In genomic region chr15:94912760-94913159, GRCh38 we compare ENCODE assay signal across 22 cellular contexts.
DNase-seq lines count a peak whose midpoint lies in the region; ATAC-seq, FAIRE-seq and TF ChIP-seq lines count a peak whose summit lies in the region.
"Had no signal": no experiment of that assay in that cellular context is flagged by ENCODE, and none has a peak within 500 bp of the region (broad histone marks: within the 10 kb centered on the region; RNA-seq: fewer than 3 reads in every experiment).

No MANE protein-coding gene starts in this region.

- in situ Hi-C loops in K562 (cut with MboI), result no loop called here

- no peaks in the 10 kb centered on the region for H3K9me3 ChIP-seq in K562 (replicated peaks; ENCODE audit: control insufficient read depth, insufficient read depth, low read depth, low read length)
- no peaks in the 10 kb centered on the region for H3K9me3 ChIP-seq in adrenal gland (replicated peaks in 1 of 3)
- H3K9me3 ChIP-seq: BE2C had no signal

- H2BK5ac ChIP-seq in mesendoderm (ENCODE audit: low read length), result no peak overlapping the region

- DNase-seq in ELF-1 (ENCODE audit: low read depth, low spot score) (peak; percentile 4), K562 (ENCODE audit: extremely low read depth in 1 of 4, low spot score in 3 of 4) (peak in 2 of 4 experiments; percentile 29 to 64), mesendoderm (peak; percentile 34), RPMI8226 (no peak), occipital lobe (lab: John Stamatoyannopoulos, UW) (no peak), adrenal gland (no peak)
- DNase-seq: 8988T; ACHN; BE2C; C1 segment of cervical spinal cord; Calu3; CD4-positive, alpha-beta memory T cell; CD4-positive, CD25-positive, alpha-beta regulatory T cell; CD8-positive, alpha-beta memory T cell; COR-L47; DMS79 treated with DMSO at 0.1 percent for 48 hours; GDM1 had no signal

- no peak overlapping the region for H4K5ac ChIP-seq in mesendoderm (ENCODE audit: low read length)

- H3K79me1 ChIP-seq in mesendoderm (ENCODE audit: low read length), result no peaks in the 10 kb centered on the region

- H3K4me2 ChIP-seq in K562 (ENCODE audit: insufficient read depth, low read length) (no peak overlapping the region), mesendoderm (ENCODE audit: low read length) (no peak overlapping the region)
- H3K4me2 ChIP-seq: BLaER1 had no signal

- no peak overlapping the region for H2AFZ ChIP-seq in K562 (ENCODE audit: low read depth, low read length)

- ATAC-seq in K562 (peak; percentile 78), GM21825 (IDR thresholded peaks at IDR 0.05; ENCODE audit: unreplicated experiment) (no peak)

- peak; percentile 32 for FAIRE-seq in K562 (lab: Jason Lieb, UNC)
- FAIRE-seq: D721Med, GM12891, GM19239 had no signal

- H3K27ac ChIP-seq in K562 (ENCODE audit: extremely low read depth, low read depth, low read length) (no peak overlapping the region), mesendoderm (ENCODE audit: low read depth, low read length) (no peak overlapping the region), adrenal gland (no peak overlapping the region)
- H3K27ac ChIP-seq: BLaER1 had no signal

- POLR2A ChIA-PET in K562 (lab: Yijun Ruan, JAX), result interaction anchor here (1.2 kb wide), 1 partner anchor 68 kb away, joined by 3 read pairs; no protein-coding TSS in a partner anchor

- intact Hi-C loops in K562 (cut with micrococcal nuclease), result loop anchor here (5.0 kb wide), 1 partner anchor 55 kb away; no protein-coding TSS in a partner anchor
- intact Hi-C loops in adrenal gland (cut with DNase I), result no loop called here

- no peak overlapping the region for H3K18ac ChIP-seq in mesendoderm (ENCODE audit: low read length)

- H2AK5ac ChIP-seq in mesendoderm (ENCODE audit: low read length), result no peak overlapping the region

- H3K56ac ChIP-seq in mesendoderm (ENCODE audit: low read length), result no peak overlapping the region

- no peak for TF ChIP-seq CTCF in K562 (IDR thresholded peaks at IDR 0.05 in 2 of 3, conservative IDR thresholded peaks at IDR 0.05 in 1 of 3; ENCODE audit: insufficient read depth in 2 of 3, low read depth in 1 of 3, low read length in 3 of 3)
- TF ChIP-seq CTCF in adrenal gland (IDR thresholded peaks at IDR 0.05), result no peak

- H3K9ac ChIP-seq in K562 (ENCODE audit: insufficient read depth in 1 of 2, low read depth in 2 of 2, low read length in 2 of 2), result no peak overlapping the region
- H3K9ac ChIP-seq in mesendoderm (ENCODE audit: low read length), result no peak overlapping the region
- H3K9ac ChIP-seq: BLaER1 had no signal

- no peaks in the 10 kb centered on the region for H3K9me1 ChIP-seq in K562 (ENCODE audit: control insufficient read depth, insufficient read depth, low read length)

- no peak for TF ChIP-seq RAD21 in K562 (CRISPR knock-in tag; conservative IDR thresholded peaks at IDR 0.05 in 1 of 2, IDR thresholded peaks at IDR 0.05 in 1 of 2)

- H3K79me2 ChIP-seq in K562 (ENCODE audit: control insufficient read depth, insufficient read depth, low read length), result peaks cover 63% of the 10 kb centered on the region
- no peaks in the 10 kb centered on the region for H3K79me2 ChIP-seq in mesendoderm (ENCODE audit: control insufficient read depth, insufficient read depth, low read length)

- TF ChIP-seq EP300 in K562 (IDR thresholded peaks at IDR 0.05; ENCODE audit: low read length), result no peak; the same call in 1 of the 2 replicates

- CTCF ChIA-PET in K562 (lab: Yijun Ruan, JAX; ENCODE audit: low intra/inter-chr PET ratio), result no interaction called here

- H3K4me1 ChIP-seq in K562 (replicated peaks in 1 of 2; ENCODE audit: control insufficient read depth in 2 of 2, insufficient read depth in 2 of 2, low read length in 2 of 2), result peaks cover 0 to 14% of the 10 kb centered on the region in 2 experiments; a peak in 4 of 5 replicates
- no peaks in the 10 kb centered on the region for H3K4me1 ChIP-seq in mesendoderm (ENCODE audit: control insufficient read depth, low read depth, low read length)
- no peaks in the 10 kb centered on the region for H3K4me1 ChIP-seq in adrenal gland (replicated peaks in 1 of 2)
- H3K4me1 ChIP-seq: BE2C, BLaER1 had no signal

- TF ChIP-seq POLR2A in K562 (conservative IDR thresholded peaks at IDR 0.05) (no peak), adrenal gland (IDR thresholded peaks at IDR 0.05) (no peak)

- H2BK120ac ChIP-seq in mesendoderm (ENCODE audit: low read depth, low read length), result no peak overlapping the region

- H3K27me3 ChIP-seq in K562 (ENCODE audit: control insufficient read depth in 2 of 2, insufficient read depth in 2 of 2, low read length in 2 of 2) (no peaks in the 10 kb centered on the region), mesendoderm (ENCODE audit: insufficient read depth, low read length, poor library complexity) (no peaks in the 10 kb centered on the region), adrenal gland (no peaks in the 10 kb centered on the region)
- H3K27me3 ChIP-seq: BE2C, BLaER1 had no signal

- no peak overlapping the region for H2BK15ac ChIP-seq in mesendoderm (replicated peaks; ENCODE audit: low read depth)

- H3K23ac ChIP-seq in mesendoderm (ENCODE audit: low read length), result no peak overlapping the region

- 0% methylated on average over 3 of the region's 3 CpGs for WGBS in K562 (ENCODE audit: insufficient coverage, low coverage, missing lambda C conversion rate)
- WGBS in mesendoderm (ENCODE audit: extremely low coverage, insufficient coverage, low lambda C conversion rate), result no CpG with 5 or more reads among the region's 3 CpGs
- 46 to 60% (median 53%) methylated on average over 3 of the region's 3 CpGs for WGBS in adrenal gland, 4 donors

- no TSS peak for BruUV-seq in K562 (replicated peaks; lab: Mats Ljungman, UMichigan)

- no peaks in the 10 kb centered on the region; the same call in 2 of the 3 replicates for H3K36me3 ChIP-seq in K562 (ENCODE audit: control insufficient read depth, insufficient read depth, low read length)
- no peaks in the 10 kb centered on the region for H3K36me3 ChIP-seq in mesendoderm (ENCODE audit: control insufficient read depth, insufficient read depth, low read length)
- H3K36me3 ChIP-seq in adrenal gland (replicated peaks in 1 of 2), result no peaks in the 10 kb centered on the region
- H3K36me3 ChIP-seq: BE2C, BLaER1 had no signal

- no peak overlapping the region for H4K8ac ChIP-seq in mesendoderm (ENCODE audit: low read depth, low read length)

- no peak overlapping the region for H3K4ac ChIP-seq in mesendoderm (ENCODE audit: low read depth, low read length)

- H3K4me3 ChIP-seq in K562 (no peak overlapping the region), mesendoderm (ENCODE audit: low read length) (no peak overlapping the region), adrenal gland (no peak overlapping the region)
- H3K4me3 ChIP-seq: BLaER1 had no signal

- H4K20me1 ChIP-seq in K562 (replicated peaks; ENCODE audit: control insufficient read depth, insufficient read depth, low read length), result no peaks in the 10 kb centered on the region
- H4K20me1 ChIP-seq: BLaER1 had no signal

TF ChIP-seq in K562, 482 proteins besides CTCF, POLR2A, EP300 and RAD21 (continues in another document):
- peak; percentile 39; the same call in 1 of the 2 replicates for TF ChIP-seq JUND (IDR thresholded peaks at IDR 0.05; ENCODE audit: borderline replicate concordance, low read depth, low read length)
- TF ChIP-seq JUND (tag; IDR thresholded peaks at IDR 0.05; ENCODE audit: borderline replicate concordance, low read depth, low read length), result peak; percentile 55; the same call in 1 of the 3 replicates
- peak; percentile 66 for TF ChIP-seq TEAD4 (IDR thresholded peaks at IDR 0.05; ENCODE audit: low read length)
- no peak for TF ChIP-seq TEAD4 (CRISPR knock-in tag; IDR thresholded peaks at IDR 0.05; ENCODE audit: borderline replicate concordance)
- peak; percentile 43 for TF ChIP-seq ARID1B (IDR thresholded peaks at IDR 0.05)
- no peak for TF ChIP-seq TRIM28 (IDR thresholded peaks at IDR 0.05)
- no peak for TF ChIP-seq MLX (CRISPR knock-in tag; conservative IDR thresholded peaks at IDR 0.05)
- peak; percentile 2; the same call in 1 of the 2 replicates for TF ChIP-seq MAFF (IDR thresholded peaks at IDR 0.05; ENCODE audit: low read length)
- TF ChIP-seq THRAP3 (IDR thresholded peaks at IDR 0.05; ENCODE audit: borderline replicate concordance), result no peak
- 0 out of 2 replicates have a peak, but pooled peaks have one; percentile 7 for TF ChIP-seq CREM (IDR thresholded peaks at IDR 0.05; ENCODE audit: low read depth)
- no peak for TF ChIP-seq SAFB (IDR thresholded peaks at IDR 0.05; ENCODE audit: borderline replicate concordance, low read depth, low read length)
- TF ChIP-seq PKNOX1 (IDR thresholded peaks at IDR 0.05), result peak; percentile 49; the same call in 1 of the 2 replicates
- TF ChIP-seq C11orf30 (IDR thresholded peaks at IDR 0.05; ENCODE audit: low read depth), result peak; percentile 45
- peak; percentile 38 for TF ChIP-seq CBFA2T2 (conservative IDR thresholded peaks at IDR 0.05)
- peak; percentile 41; the same call in 1 of the 2 replicates for TF ChIP-seq NFE2 (IDR thresholded peaks at IDR 0.05; ENCODE audit: low read depth)
- no peak for TF ChIP-seq ZKSCAN1 (IDR thresholded peaks at IDR 0.05; ENCODE audit: low read depth, low read length)
- no peak for TF ChIP-seq ID3 (CRISPR knock-in tag; IDR thresholded peaks at IDR 0.05)
- TF ChIP-seq ID3 (tag; IDR thresholded peaks at IDR 0.05), result peak; percentile 42; the same call in 1 of the 2 replicates
- TF ChIP-seq MEIS2 (IDR thresholded peaks at IDR 0.05; ENCODE audit: partially characterized antibody), result peak; percentile 82

Comparison
In these comparisons a context has a peak if more than half of its experiments do, and no peak if none do; other contexts are left out.
1. DNase-seq: peak in ELF-1 (single experiment) and mesendoderm (single experiment); none in RPMI8226 (single experiment), occipital lobe (single experiment) and adrenal gland (0 of 7).